In the genomic region with DNA sequence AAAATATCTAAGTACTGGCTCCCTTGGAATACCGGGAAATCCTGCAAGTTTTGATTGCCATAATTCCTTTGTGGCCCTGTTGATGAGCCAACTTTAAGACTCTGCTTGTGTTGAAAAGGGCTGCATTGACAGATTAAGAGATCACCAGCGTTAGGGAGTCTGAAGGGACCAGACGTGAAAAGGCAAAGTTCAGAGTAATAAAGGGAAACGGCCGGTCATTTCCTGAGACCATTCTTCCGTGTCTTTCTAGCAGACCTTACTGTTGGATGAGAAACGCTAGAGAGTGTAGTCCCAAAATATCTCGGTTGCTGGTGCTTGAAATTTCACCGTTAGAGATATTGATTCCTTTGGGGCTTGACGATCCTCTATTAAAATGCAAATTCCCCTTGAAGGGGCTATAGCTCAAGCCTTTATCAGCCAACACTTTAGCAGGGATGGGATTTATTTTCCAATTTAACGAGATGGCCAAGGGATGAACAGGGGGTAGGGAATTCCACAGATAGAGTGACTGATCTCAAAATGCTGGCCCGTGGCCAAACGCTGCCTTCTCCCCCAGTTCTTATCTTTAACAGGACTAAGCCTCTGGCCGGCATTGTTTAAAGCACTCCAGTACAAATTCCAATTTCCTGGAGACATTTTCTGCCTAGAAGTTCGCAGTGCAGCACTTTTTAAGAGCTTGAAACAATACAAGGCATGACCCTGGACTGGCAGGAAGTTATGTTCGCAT, we compare ENCODE assay signal across 10 cellular contexts.
DNase-seq lines count a peak whose midpoint lies in the region; ATAC-seq and TF ChIP-seq lines count a peak whose summit lies in the region.
"Had no signal": no experiment of that assay in that cellular context is flagged by ENCODE, and none has a peak within 500 bp of the region (broad histone marks: within the 10 kb centered on the region; RNA-seq: fewer than 3 reads in every experiment).

No MANE protein-coding gene starts in this region.

- DNase-seq in DMS 273 (lab: John Stamatoyannopoulos, UW; ENCODE audit: unreplicated experiment), result peak; percentile 33
- DNase-seq in DMS 273 treated with DMSO at 0.1 percent for 48 hours (lab: John Stamatoyannopoulos, UW), result no peak
- peak; percentile 49 for DNase-seq in NCI-H82 (lab: John Stamatoyannopoulos, UW)
- peak; percentile 3 for DNase-seq in fibroblast of peridontal ligament (ENCODE audit: extremely low read depth)
- DNase-seq in osteocyte (ENCODE audit: extremely low spot score, unreplicated experiment), result no peak
- DNase-seq in GM13976 (ENCODE audit: low spot score), result no peak

- H3K27ac Mint-ChIP-seq in osteocyte (ENCODE audit: unreplicated experiment), result no peak overlapping the region

- in situ Hi-C loops in GM13976 (cut with MboI; ENCODE audit: low sequenced_read_pairs, unreplicated experiment), result no loop called here

- peaks cover 4% of the 10 kb centered on the region for H3K9me3 Mint-ChIP-seq in osteocyte (ENCODE audit: unreplicated experiment)

- H3K4me3 Mint-ChIP-seq in osteocyte (ENCODE audit: unreplicated experiment), result peak overlapping the region; percentile 56

- no peak for ATAC-seq in HG02571 (IDR thresholded peaks at IDR 0.05; ENCODE audit: unreplicated experiment)
- ATAC-seq in HG02885 (IDR thresholded peaks at IDR 0.05; ENCODE audit: poor library complexity, unreplicated experiment), result no peak
- ATAC-seq: activated CD4-positive, CD25-positive, alpha-beta regulatory T cell treated with anti-CD3 and anti-CD28 coated beads, Interleukin-2, amount 50 U/mL, for 24 hours; esophagus mucosa had no signal

- no peak for TF ChIP-seq CTCF in osteocyte (IDR thresholded peaks at IDR 0.05)
- no peak for TF ChIP-seq CTCF in GM13976 (IDR thresholded peaks at IDR 0.05; ENCODE audit: borderline replicate concordance, control extremely low read depth, extremely low read depth, insufficient read depth, missing control alignments)

- H3K36me3 Mint-ChIP-seq in osteocyte (ENCODE audit: unreplicated experiment), result peaks cover 5% of the 10 kb centered on the region

- H3K27me3 Mint-ChIP-seq in osteocyte (ENCODE audit: unreplicated experiment), result peaks cover 78% of the 10 kb centered on the region

- H3K4me1 Mint-ChIP-seq in osteocyte (ENCODE audit: unreplicated experiment), result peaks cover 10% of the 10 kb centered on the region

Comparison
In these comparisons a context has a peak if more than half of its experiments do, and no peak if none do; other contexts are left out.
1. DNase-seq: peak in DMS 273 (single experiment), NCI-H82 (single experiment) and fibroblast of peridontal ligament (single experiment); none in DMS 273 treated with DMSO at 0.1 percent for 48 hours (single experiment), osteocyte (single experiment) and GM13976 (single experiment).